ENCODE assay signal across 8 cellular contexts in genomic region chr7:36391436-36392198, GRCh38. TPM values are rescaled to one million over a fixed set of nuclear protein-coding genes. Genes with fewer than 3 reads are reported as not detected.
DNase-seq lines count a peak whose midpoint lies in the region; ATAC-seq, FAIRE-seq and TF ChIP-seq lines count a peak whose summit lies in the region.

No MANE protein-coding gene starts in this region.

- H3K4me3 Mint-ChIP-seq in natural killer cell, result peak overlapping the region; percentile 75

- no peaks in the 10 kb centered on the region for H3K9me3 Mint-ChIP-seq in activated naive CD4-positive, alpha-beta T cell treated with anti-CD3 and anti-CD28 coated beads, Interleukin-2, amount 50 U/mL, for 72 hours
- no peaks in the 10 kb centered on the region for H3K9me3 Mint-ChIP-seq in natural killer cell

- H3K27ac Mint-ChIP-seq in activated naive CD4-positive, alpha-beta T cell treated with anti-CD3 and anti-CD28 coated beads, Interleukin-2, amount 50 U/mL, for 72 hours, result peak overlapping the region; percentile 6 to 91
- H3K27ac Mint-ChIP-seq in natural killer cell, result no peak overlapping the region

- H3K4me1 Mint-ChIP-seq in natural killer cell, result peaks cover 21 to 22% of the 10 kb centered on the region in 2 donors

- ATAC-seq in GM21360 (IDR thresholded peaks at IDR 0.05; ENCODE audit: unreplicated experiment), result peak; percentile 50
- peak; percentile 51 to 80 for ATAC-seq in activated naive CD4-positive, alpha-beta T cell treated with anti-CD3 and anti-CD28 coated beads, Interleukin-2, amount 50 U/mL, for 72 hours
- peak in 1 of 3 donors; percentile 15 for ATAC-seq in natural killer cell

- no peaks in the 10 kb centered on the region for H3K27me3 Mint-ChIP-seq in natural killer cell (ENCODE audit: low read depth in 2 of 2)

- no peak overlapping the region for H3K9ac ChIP-seq in kidney (ENCODE audit: low read length in 2 of 2)

- no peaks in the 10 kb centered on the region for H3K36me3 ChIP-seq in kidney (ENCODE audit: control insufficient read depth in 1 of 2, insufficient read depth in 2 of 2, low read length in 2 of 2)

- intact Hi-C loops in natural killer cell (cut with micrococcal nuclease) (no loop called here), kidney (cut with DNase I) (no loop called here)

- no peaks in the 10 kb centered on the region for H3K9me3 ChIP-seq in kidney (ENCODE audit: control insufficient read depth in 1 of 2, low read length in 2 of 2)

- no peak overlapping the region for H3K4me3 ChIP-seq in kidney (ENCODE audit: low read length in 2 of 2)

- DNase-seq in DMS53 (lab: John Stamatoyannopoulos, UW) (peak; percentile 22), DMS53 treated with DMSO at 0.1 percent for 48 hours (lab: John Stamatoyannopoulos, UW; ENCODE audit: unreplicated experiment) (no peak), natural killer cell (no peak), kidney (no peak)
- DNase-seq in activated naive CD4-positive, alpha-beta T cell treated with anti-CD3 and anti-CD28 coated beads, Interleukin-2, amount 50 U/mL, for 72 hours (ENCODE audit: low spot score in 2 of 2), result peak in 1 of 2 donors; percentile 32
- no peak for DNase-seq in effector CD4-positive, alpha-beta T cell

- TF ChIP-seq CTCF in natural killer cell (IDR thresholded peaks at IDR 0.05), result no peak
- TF ChIP-seq CTCF in kidney (IDR thresholded peaks at IDR 0.05; ENCODE audit: borderline replicate concordance, extremely low read depth, insufficient read depth), result no peak

- no peak for TF ChIP-seq EP300 in Ishikawa (IDR thresholded peaks at IDR 0.05; ENCODE audit: borderline replicate concordance)

- H3K4me1 ChIP-seq in kidney (ENCODE audit: control insufficient read depth in 1 of 2, insufficient read depth in 1 of 2, low read depth in 1 of 2, low read length in 2 of 2), result peaks cover 8% of the 10 kb centered on the region in 2 donors

- H3K27ac ChIP-seq in kidney (ENCODE audit: low read depth in 2 of 2, low read length in 2 of 2), result no peak overlapping the region

- peaks cover 16 to 53% of the 10 kb centered on the region in 2 donors for H3K36me3 Mint-ChIP-seq in activated naive CD4-positive, alpha-beta T cell treated with anti-CD3 and anti-CD28 coated beads, Interleukin-2, amount 50 U/mL, for 72 hours
- no peaks in the 10 kb centered on the region for H3K36me3 Mint-ChIP-seq in natural killer cell

- FAIRE-seq in kidney (lab: Jason Lieb, UNC), result no peak

- TF ChIP-seq RAD21 in Ishikawa (IDR thresholded peaks at IDR 0.05; ENCODE audit: low read depth), result no peak

TF ChIP-seq in Ishikawa, 13 proteins besides CTCF, POLR2A, EP300 and RAD21:
- TF ChIP-seq TEAD4 (IDR thresholded peaks at IDR 0.05), result no peak
- peak; percentile 20; the same call in 1 of the 2 replicates for TF ChIP-seq NFIC (IDR thresholded peaks at IDR 0.05)
TF ChIP-seq in Ishikawa: peak in this region for 1.

RNA-seq across cellular contexts. Expression of gene ANLN, which starts 2.0 kb away (rescaled TPM):
- total RNA-seq in activated naive CD4-positive, alpha-beta T cell treated with anti-CD3 and anti-CD28 coated beads, Interleukin-2, amount 50 U/mL, for 72 hours, result 100 to 1,000 TPM in 1 of 2 donors, 10 to 100 TPM in 1; 63.4 to 117 TPM
- total RNA-seq in natural killer cell, result 1 to 10 TPM; 1.7 to 2.9 (median 2.0) TPM
- 1.2 TPM for total RNA-seq in kidney
- 0.17 TPM for polyA plus RNA-seq in kidney (ENCODE audit: insufficient read depth, low read depth, low replicate concordance)

Comparison
In these comparisons a context has a peak if more than half of its experiments do, and no peak if none do; other contexts are left out.
1. H3K27ac Mint-ChIP-seq: peak in activated naive CD4-positive, alpha-beta T cell treated with anti-CD3 and anti-CD28 coated beads, Interleukin-2, amount 50 U/mL, for 72 hours (2 of 2); none in natural killer cell (0 of 2).
2. RNA of gene ANLN, which starts 2.0 kb away (total RNA-seq): 63.4 to 117 TPM in activated naive CD4-positive, alpha-beta T cell treated with anti-CD3 and anti-CD28 coated beads, Interleukin-2, amount 50 U/mL, for 72 hours; 1.7 to 2.9 TPM in natural killer cell and 1.2 TPM in kidney (single experiment); every median in the first group is over 10 times any median in the second.